8 cellular contexts compared by ENCODE assay signal in genomic region chr2:55420244-55420713, GRCh38. TPM values are rescaled to one million over a fixed set of nuclear protein-coding genes. Genes with fewer than 3 reads are reported as not detected.
DNase-seq lines count a peak whose midpoint lies in the region; ATAC-seq and TF ChIP-seq lines count a peak whose summit lies in the region.

No MANE protein-coding gene starts in this region.

- H3K4me3 ChIP-seq in BJ (ENCODE audit: low read depth, low read length) (peak overlapping the region; percentile 100), MG63 (peak overlapping the region; percentile 91), dorsolateral prefrontal cortex (peak overlapping the region; percentile 57 to 96 (median 88))

- peak overlapping the region; percentile 31 to 99 (median 97) for H3K27ac ChIP-seq in dorsolateral prefrontal cortex

- DNase-seq in BJ (ENCODE audit: low read depth) (no peak), MG63 (no peak), dorsolateral prefrontal cortex (no peak), islet precursor cell (no peak)
- DNase-seq in natural killer cell treated with Interleukin-12 subunit alpha and Interleukin-12 subunit beta and Interleukin-15 and Interleukin-18, amount 100 ng/mL, for 72 hours (ENCODE audit: low spot score), result no peak

- H3K9me3 ChIP-seq in MG63, result no peaks in the 10 kb centered on the region

- peak overlapping the region; percentile 38 to 77 for H3K27ac Mint-ChIP-seq in natural killer cell treated with Interleukin-12 subunit alpha and Interleukin-12 subunit beta and Interleukin-15 and Interleukin-18, amount 100 ng/mL, for 72 hours

- H3K9me3 Mint-ChIP-seq in natural killer cell treated with Interleukin-12 subunit alpha and Interleukin-12 subunit beta and Interleukin-15 and Interleukin-18, amount 100 ng/mL, for 72 hours, result no peaks in the 10 kb centered on the region

- no peaks in the 10 kb centered on the region for H3K36me3 Mint-ChIP-seq in natural killer cell treated with Interleukin-12 subunit alpha and Interleukin-12 subunit beta and Interleukin-15 and Interleukin-18, amount 100 ng/mL, for 72 hours

- peaks cover 27 to 39% of the 10 kb centered on the region in 2 donors for H3K4me1 Mint-ChIP-seq in natural killer cell treated with Interleukin-12 subunit alpha and Interleukin-12 subunit beta and Interleukin-15 and Interleukin-18, amount 100 ng/mL, for 72 hours (ENCODE audit: low read depth in 2 of 2)

- POLR2A ChIA-PET in BJ (lab: Charles Lee), result no interaction called here

- CTCF ChIA-PET in BJ (lab: Yijun Ruan, JAX), result interaction anchor here (1.4 kb wide), 1 partner anchor 11 kb away, joined by 3 read pairs; no protein-coding TSS in a partner anchor

- peaks cover 13 to 15% of the 10 kb centered on the region in 2 donors for H3K27me3 Mint-ChIP-seq in natural killer cell treated with Interleukin-12 subunit alpha and Interleukin-12 subunit beta and Interleukin-15 and Interleukin-18, amount 100 ng/mL, for 72 hours

- ATAC-seq in natural killer cell treated with Interleukin-12 subunit alpha and Interleukin-12 subunit beta and Interleukin-15 and Interleukin-18, amount 100 ng/mL, for 72 hours, result no peak
- ATAC-seq in HG03460 (IDR thresholded peaks at IDR 0.05; ENCODE audit: unreplicated experiment), result no peak
- no peak for ATAC-seq in HG03571 (IDR thresholded peaks at IDR 0.05; ENCODE audit: unreplicated experiment)
- ATAC-seq in HG02642 (IDR thresholded peaks at IDR 0.05; ENCODE audit: poor library complexity, unreplicated experiment), result no peak

- no peaks in the 10 kb centered on the region for H3K27me3 ChIP-seq in BJ (ENCODE audit: control insufficient read depth, insufficient read depth, low read length)
- no peaks in the 10 kb centered on the region for H3K27me3 ChIP-seq in MG63
- no peaks in the 10 kb centered on the region for H3K27me3 ChIP-seq in dorsolateral prefrontal cortex

- intact Hi-C loops in dorsolateral prefrontal cortex (cut with DNase I), result loop anchor here in 1 of 2 donors (5.0 kb wide), 3 partner anchors 97 to 188 kb away; partner anchors contain the start of genes CFAP36, CLHC1, MTIF2 and RPS27A

- peak overlapping the region; percentile 94 for H3K4me3 Mint-ChIP-seq in natural killer cell treated with Interleukin-12 subunit alpha and Interleukin-12 subunit beta and Interleukin-15 and Interleukin-18, amount 100 ng/mL, for 72 hours

- no peak for TF ChIP-seq CTCF in BJ (IDR thresholded peaks at IDR 0.05; ENCODE audit: insufficient read depth, low read depth, low read length)
- peak in 2 of 56 donors; percentile 2 to 4 for TF ChIP-seq CTCF in dorsolateral prefrontal cortex (IDR thresholded peaks at IDR 0.05 in 54 of 56, conservative IDR thresholded peaks at IDR 0.05 in 2 of 56; ENCODE audit: low read depth in 1 of 56, partially characterized antibody in 56 of 56)

- no peaks in the 10 kb centered on the region for H3K36me3 ChIP-seq in BJ (ENCODE audit: control insufficient read depth, insufficient read depth, low read length)
- H3K36me3 ChIP-seq in MG63, result no peaks in the 10 kb centered on the region

RNA-seq across cellular contexts. Expression of gene CCDC88A, which starts 0.6 kb away (rescaled TPM):
- 18.7 and 32.9 TPM in 2 replicates for polyA plus RNA-seq in BJ (2011; rRNA removed)
- 38.6 and 41.5 TPM in 2 replicates for polyA minus RNA-seq in BJ (2011; rRNA and poly(A)+ RNA removed)
- 11.8 and 28.3 TPM in 2 replicates for total RNA-seq in MG63 (2014; rRNA removed; shearing (Covaris generic); ENCODE audit: low replicate concordance)
- total RNA-seq in dorsolateral prefrontal cortex, result 100 to 1,000 TPM; 151 to 514 (median 261) TPM
- total RNA-seq in natural killer cell treated with Interleukin-12 subunit alpha and Interleukin-12 subunit beta and Interleukin-15 and Interleukin-18, amount 100 ng/mL, for 72 hours, result 10 to 100 TPM; 15.1 to 49.4 TPM
